18 cellular contexts compared by ENCODE assay signal in the genomic region with DNA sequence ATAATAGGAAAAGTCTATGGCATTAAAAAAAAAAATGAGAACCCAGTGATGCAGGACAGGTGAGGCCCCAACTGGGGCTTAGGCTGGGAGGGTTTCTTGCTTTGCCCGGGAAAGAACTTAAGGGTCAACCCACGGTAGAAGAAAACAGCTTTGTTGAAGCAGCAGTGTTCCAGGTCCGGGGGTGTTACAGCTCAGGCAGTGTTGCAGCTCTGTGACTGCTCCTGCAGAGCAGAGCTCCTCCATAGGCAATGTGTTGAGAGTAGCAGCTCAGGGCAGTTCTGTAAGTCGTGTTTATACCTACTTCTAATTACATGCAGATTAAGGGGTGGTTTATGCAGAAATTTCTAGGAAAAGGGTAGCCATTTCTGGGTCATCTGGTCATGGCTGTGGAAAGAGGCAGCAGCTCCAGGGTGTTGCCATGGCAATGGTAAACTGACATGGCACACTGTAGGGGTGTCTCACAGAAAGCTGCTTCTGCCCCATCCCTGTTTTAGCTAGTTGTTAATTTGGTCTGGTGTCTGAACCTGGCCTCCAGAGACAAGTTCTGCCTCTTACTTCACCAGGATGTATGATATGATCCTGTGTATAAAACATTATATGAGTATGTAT.
A peak's percentile ranks its signal among the peaks of the same experiment; 100 is the strongest.
DNase-seq lines count a peak whose midpoint lies in the region; ATAC-seq and TF ChIP-seq lines count a peak whose summit lies in the region.
"Had no signal": no experiment of that assay in that cellular context is flagged by ENCODE, and none has a peak within 500 bp of the region (broad histone marks: within the 10 kb centered on the region; RNA-seq: fewer than 3 reads in every experiment).

No MANE protein-coding gene starts in this region.

- H2AK5ac ChIP-seq in trophoblast cell (ENCODE audit: low read length) = no peak overlapping the region

- H2BK5ac ChIP-seq in trophoblast cell (ENCODE audit: low read depth, low read length, poor library complexity) = no peak overlapping the region

- H3K79me2 ChIP-seq in trophoblast cell (ENCODE audit: control insufficient read depth, insufficient read depth, low read length, poor library complexity) (no peaks in the 10 kb centered on the region), PC-3 (ENCODE audit: low read length) (no peaks in the 10 kb centered on the region)

- no peaks in the 10 kb centered on the region for H3F3A ChIP-seq in PC-3 (ENCODE audit: low read length, unreplicated experiment)

- no peak overlapping the region for H2AFZ ChIP-seq in trophoblast cell (ENCODE audit: insufficient read depth, low read length, poor library complexity)
- H2AFZ ChIP-seq in PC-3 (ENCODE audit: low read length) = no peak overlapping the region

- H3K4me3 Mint-ChIP-seq in endodermal cell = no peak overlapping the region

- H3K14ac ChIP-seq in trophoblast cell (ENCODE audit: low read length) = no peak overlapping the region

- H4K20me1 ChIP-seq in PC-3 (ENCODE audit: low read length) = no peaks in the 10 kb centered on the region

- no TSS peak for BruUV-seq in PC-3 (replicated peaks; lab: Mats Ljungman, UMichigan)

- CTCF ChIA-PET in PC-3 (lab: Charles Lee) = interaction anchor here (0.6 kb wide), 1 partner anchor 333 kb away, joined by 3 read pairs; no protein-coding TSS in a partner anchor

- H3K4ac ChIP-seq in trophoblast cell (ENCODE audit: low read depth, low read length) = no peak overlapping the region

- no peak overlapping the region for H4K12ac ChIP-seq in trophoblast cell (ENCODE audit: low read depth, low read length)

- H3K27me3 Mint-ChIP-seq in endodermal cell (ENCODE audit: insufficient read depth) = no peaks in the 10 kb centered on the region

- no peak for ATAC-seq in PC-3
- ATAC-seq in activated naive CD4-positive, alpha-beta T cell treated with anti-CD3 and anti-CD28 coated beads, Interleukin-2, amount 50 U/mL, for 72 hours = no peak

- no peak overlapping the region for H3K9ac ChIP-seq in endodermal cell (ENCODE audit: extremely low read depth, low read length, poor library complexity, severe bottlenecking)
- H3K9ac ChIP-seq in trophoblast cell (ENCODE audit: low read length) = peak overlapping the region; percentile 26
- H3K9ac ChIP-seq in PC-3 (ENCODE audit: low read length) = no peak overlapping the region

- TF ChIP-seq CTCF in BE2C (IDR thresholded peaks at IDR 0.05; ENCODE audit: low read depth, low read length) (no peak), endodermal cell (conservative IDR thresholded peaks at IDR 0.05) (no peak), PC-3 (conservative IDR thresholded peaks at IDR 0.05; ENCODE audit: low read depth, low read length) (no peak)

- no peaks in the 10 kb centered on the region for H3K9me2 ChIP-seq in PC-3 (replicated peaks; ENCODE audit: low read length)

- intact Hi-C loops in PC-3 (cut with micrococcal nuclease) = no loop called here

- no peak overlapping the region for H4K8ac ChIP-seq in trophoblast cell (ENCODE audit: low read depth, low read length)

- H3K27ac ChIP-seq in endodermal cell (ENCODE audit: low read depth, low read length) (no peak overlapping the region), trophoblast cell (ENCODE audit: low read depth, low read length) (no peak overlapping the region), PC-3 (ENCODE audit: low read length) (no peak overlapping the region)

- H3K27me3 ChIP-seq in BE2C = no peaks in the 10 kb centered on the region
- H3K27me3 ChIP-seq in endodermal cell (ENCODE audit: control insufficient read depth, insufficient read depth, low read length, poor library complexity, severe bottlenecking) = no peaks in the 10 kb centered on the region
- H3K27me3 ChIP-seq in trophoblast cell (ENCODE audit: insufficient read depth, low read length) = no peaks in the 10 kb centered on the region
- H3K27me3 ChIP-seq in PC-3 (ENCODE audit: low read length) = no peaks in the 10 kb centered on the region

- H3K9me3 ChIP-seq in BE2C (no peaks in the 10 kb centered on the region), endodermal cell (ENCODE audit: control insufficient read depth, low read length) (no peaks in the 10 kb centered on the region), trophoblast cell (ENCODE audit: insufficient read depth, low read depth, low read length) (no peaks in the 10 kb centered on the region), PC-3 (ENCODE audit: low read length) (no peaks in the 10 kb centered on the region)
- H3K9me3 ChIP-seq: Caco-2 had no signal

- H2BK12ac ChIP-seq in trophoblast cell (ENCODE audit: low read length) = no peak overlapping the region

- H3K27ac Mint-ChIP-seq in endodermal cell = no peak overlapping the region
- no peak overlapping the region for H3K27ac Mint-ChIP-seq in activated naive CD4-positive, alpha-beta T cell treated with anti-CD3 and anti-CD28 coated beads, Interleukin-2, amount 50 U/mL, for 72 hours

- WGBS in endodermal cell (ENCODE audit: insufficient coverage in 1 of 2, insufficient read length in 1 of 2), 2 experiments = 71 to 83% methylated on average over 3 to 4 of the region's 4 CpGs
- no CpG with 5 or more reads among the region's 4 CpGs for WGBS in trophoblast cell (ENCODE audit: extremely low coverage, insufficient coverage, insufficient read length)

- H3K36me3 ChIP-seq in BE2C (no peaks in the 10 kb centered on the region), endodermal cell (ENCODE audit: control insufficient read depth, insufficient read depth, low read length) (no peaks in the 10 kb centered on the region), trophoblast cell (ENCODE audit: control insufficient read depth in 1 of 2, insufficient read depth in 2 of 2, low read length in 2 of 2) (no peaks in the 10 kb centered on the region), PC-3 (ENCODE audit: low read depth, low read length) (no peaks in the 10 kb centered on the region)

- H3K4me2 ChIP-seq in trophoblast cell (ENCODE audit: low read length) (no peak overlapping the region), PC-3 (ENCODE audit: low read length) (no peak overlapping the region)

- H3K18ac ChIP-seq in trophoblast cell (ENCODE audit: low read length) = no peak overlapping the region

- no peak overlapping the region for H2BK120ac ChIP-seq in trophoblast cell (ENCODE audit: insufficient read depth, low read length, poor library complexity)

- H3K36me3 Mint-ChIP-seq in endodermal cell (ENCODE audit: low read depth) = no peaks in the 10 kb centered on the region
- H3K36me3 Mint-ChIP-seq in activated naive CD4-positive, alpha-beta T cell treated with anti-CD3 and anti-CD28 coated beads, Interleukin-2, amount 50 U/mL, for 72 hours = no peaks in the 10 kb centered on the region

- H3K4me3 ChIP-seq in BE2C (ENCODE audit: low read depth, low read length) (no peak overlapping the region), endodermal cell (ENCODE audit: low read length) (no peak overlapping the region), trophoblast cell (ENCODE audit: low read depth, low read length) (no peak overlapping the region), PC-3 (ENCODE audit: low read length) (no peak overlapping the region)

- H3K4me1 ChIP-seq in BE2C (peaks cover 9% of the 10 kb centered on the region), endodermal cell (ENCODE audit: control insufficient read depth, insufficient read depth, low read length) (no peaks in the 10 kb centered on the region), trophoblast cell (ENCODE audit: control insufficient read depth in 1 of 2, insufficient read depth in 2 of 2, low read length in 2 of 2) (no peaks in the 10 kb centered on the region), PC-3 (ENCODE audit: insufficient read depth, low read length) (no peaks in the 10 kb centered on the region)

- H3K4me1 Mint-ChIP-seq in endodermal cell = peaks cover 2% of the 10 kb centered on the region

- POLR2A ChIA-PET in PC-3 (lab: Charles Lee; ENCODE audit: unreplicated experiment) = no interaction called here

- H3K79me1 ChIP-seq in trophoblast cell (ENCODE audit: low read length) = no peaks in the 10 kb centered on the region

- DNase-seq in BE2C (peak; percentile 23), NCI-H69 (lab: John Stamatoyannopoulos, UW) (peak; percentile 4), endodermal cell (peak; percentile 52), trophoblast cell (no peak), PC-3 (no peak)
- no peak for DNase-seq in activated naive CD4-positive, alpha-beta T cell treated with anti-CD3 and anti-CD28 coated beads, Interleukin-2, amount 50 U/mL, for 72 hours (ENCODE audit: low spot score in 2 of 2)
- DNase-seq in activated CD4-positive, alpha-beta T cell treated with anti-CD3 and anti-CD28 coated beads for 4 hours = no peak
- DNase-seq: Caco-2; DMS153; HCEC 1CT; KG1; NCI-H1048; NCI-H1436 treated with DMSO at 0.1 percent for 48 hours; NCI-H2081 treated with DMSO at 0.1 percent for 48 hours; NCI-H2227 treated with DMSO at 0.1 percent for 48 hours; NK-92 treated with Interleukin-12 subunit alpha and Interleukin-12 subunit beta, amount 100 ng/mL, for 24 hours; RPMI8226; SIG-M5 had no signal

- no peaks in the 10 kb centered on the region for H3K9me3 Mint-ChIP-seq in endodermal cell
- no peaks in the 10 kb centered on the region for H3K9me3 Mint-ChIP-seq in activated naive CD4-positive, alpha-beta T cell treated with anti-CD3 and anti-CD28 coated beads, Interleukin-2, amount 50 U/mL, for 72 hours

- no peak overlapping the region for H4K91ac ChIP-seq in trophoblast cell (ENCODE audit: low read depth, low read length)

- H3K23ac ChIP-seq in trophoblast cell (ENCODE audit: low read length) = no peak overlapping the region

Comparison
In these comparisons a context has a peak if more than half of its experiments do, and no peak if none do; other contexts are left out.
1. DNase-seq: peak in BE2C (single experiment), NCI-H69 (single experiment) and endodermal cell (single experiment); none in trophoblast cell (0 of 2), PC-3 (single experiment), activated naive CD4-positive, alpha-beta T cell treated with anti-CD3 and anti-CD28 coated beads, Interleukin-2, amount 50 U/mL, for 72 hours (0 of 2) and activated CD4-positive, alpha-beta T cell treated with anti-CD3 and anti-CD28 coated beads for 4 hours (0 of 2).